ENCODE assay signal across 9 cellular contexts in the genomic region with DNA sequence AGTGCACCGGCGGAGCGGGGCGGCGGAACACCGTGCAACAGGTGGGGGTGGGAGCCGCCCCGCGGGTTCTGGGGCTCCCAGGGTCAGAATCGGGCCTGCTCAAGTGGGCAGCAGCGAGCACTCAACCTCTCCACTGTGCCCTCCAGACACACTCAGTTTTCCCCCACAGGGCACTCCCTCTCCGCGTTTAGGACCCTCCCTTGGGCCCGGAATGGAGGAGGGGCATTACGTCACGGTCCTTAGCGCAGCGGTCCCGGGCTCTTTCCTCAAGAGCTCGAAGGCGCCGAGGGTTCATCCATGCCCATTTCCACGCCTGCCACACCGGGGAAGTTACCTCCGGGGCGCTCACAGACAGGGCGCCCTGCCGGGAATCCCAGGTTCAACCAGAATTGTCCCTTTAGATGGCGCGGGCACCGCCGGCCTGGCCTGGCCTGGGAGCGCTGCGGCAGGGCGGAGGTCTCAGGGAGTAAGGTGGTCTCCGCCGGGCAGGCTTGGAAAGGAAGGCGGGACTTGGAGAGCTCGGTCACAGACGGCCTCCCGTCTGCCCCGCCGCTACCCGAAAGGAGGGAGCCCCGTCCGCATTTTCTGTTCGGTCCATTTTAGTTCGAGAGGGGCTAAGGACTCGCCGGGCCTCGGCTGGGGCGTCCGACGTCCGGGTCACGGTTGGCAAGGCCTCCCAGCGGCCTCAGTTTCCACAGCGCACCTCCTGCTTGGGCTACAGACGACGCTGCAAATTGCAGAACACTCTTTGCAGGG. TPM values are rescaled to one million over a fixed set of nuclear protein-coding genes. Genes with fewer than 3 reads are reported as not detected.
DNase-seq lines count a peak whose midpoint lies in the region; ATAC-seq, FAIRE-seq and TF ChIP-seq lines count a peak whose summit lies in the region.
"Had no signal": no experiment of that assay in that cellular context is flagged by ENCODE, and none has a peak within 500 bp of the region (broad histone marks: within the 10 kb centered on the region; RNA-seq: fewer than 3 reads in every experiment).

No MANE protein-coding gene starts in this region.

- H3K9ac ChIP-seq in H9 (ENCODE audit: extremely low read depth, insufficient read length, low read length) (no peak overlapping the region), skeletal muscle satellite cell (ENCODE audit: low read depth, low read length) (no peak overlapping the region)

- no peak overlapping the region for H2AK5ac ChIP-seq in H9 (ENCODE audit: insufficient read length, low read length)

- no peak for FAIRE-seq in GM12892 (lab: Jason Lieb, UNC)

- no peak overlapping the region for H4K8ac ChIP-seq in H9 (replicated peaks; ENCODE audit: insufficient read length, low read depth, low read length)

- H3K9me3 Mint-ChIP-seq in H9, result peaks cover 0 to 4% of the 10 kb centered on the region in 2 experiments; a peak in 2 of 5 replicates

- no peak overlapping the region for H2BK5ac ChIP-seq in H9 (ENCODE audit: insufficient read length, low read length)

- H3K4me1 Mint-ChIP-seq in H9, result peaks cover 45 to 50% of the 10 kb centered on the region in 2 experiments

- H3K27ac ChIP-seq in H9 (ENCODE audit: insufficient read length, low read depth, low read length) (no peak overlapping the region), WERI-Rb-1 (no peak overlapping the region)

- no peaks in the 10 kb centered on the region; a peak in 2 of 7 replicates for H3K36me3 Mint-ChIP-seq in H9 (ENCODE audit: insufficient read depth in 1 of 3, low read depth in 3 of 3)

- H3K4me2 ChIP-seq in H9 (ENCODE audit: insufficient read depth, insufficient read length, low read length), result peak overlapping the region; percentile 77
- H3K4me2 ChIP-seq in skeletal muscle satellite cell (ENCODE audit: low read length), result peak overlapping the region; percentile 87

- H2BK120ac ChIP-seq in H9 (ENCODE audit: low read depth, low read length, poor library complexity, severe bottlenecking), result no peak overlapping the region

- H2BK12ac ChIP-seq in H9 (ENCODE audit: insufficient read length, low read depth, low read length), result no peak overlapping the region

- H3K4ac ChIP-seq in H9 (ENCODE audit: low read depth, low read length), result no peak overlapping the region

- H3T11ph ChIP-seq in H9 (ENCODE audit: low read length), result no peak overlapping the region

- H3K18ac ChIP-seq in H9 (ENCODE audit: insufficient read length, low read depth, low read length), result no peak overlapping the region

- no peaks in the 10 kb centered on the region for H4K20me1 ChIP-seq in H9 (ENCODE audit: control insufficient read depth, insufficient read depth, insufficient read length)

- H3K9me3 ChIP-seq in H9 (ENCODE audit: control insufficient read depth, low read depth, low read length) (no peaks in the 10 kb centered on the region), WERI-Rb-1 (ENCODE audit: severe bottlenecking) (no peaks in the 10 kb centered on the region), skeletal muscle satellite cell (replicated peaks; ENCODE audit: low read length) (no peaks in the 10 kb centered on the region)

- H3K23me2 ChIP-seq in H9 (ENCODE audit: insufficient read length, low read depth, low read length, poor library complexity, severe bottlenecking), result peaks cover 18% of the 10 kb centered on the region

- H3K4me1 ChIP-seq in H9 (ENCODE audit: insufficient read depth, low read length) (peaks cover 7% of the 10 kb centered on the region; the same call in 1 of the 2 replicates), skeletal muscle satellite cell (ENCODE audit: control insufficient read depth, insufficient read depth, low read length) (peaks cover 9% of the 10 kb centered on the region)

- ATAC-seq in GM19395 (IDR thresholded peaks at IDR 0.05; ENCODE audit: unreplicated experiment) (no peak), HG03342 (IDR thresholded peaks at IDR 0.05; ENCODE audit: unreplicated experiment) (no peak)

- no peak overlapping the region for H3K14ac ChIP-seq in H9 (ENCODE audit: insufficient read depth, low read length)

- H3K4me3 ChIP-seq in WERI-Rb-1 (ENCODE audit: low read depth, low read length) (peak overlapping the region; percentile 42), iPS-11a (ENCODE audit: low read depth, low read length) (peak overlapping the region; percentile 33), skeletal muscle satellite cell (ENCODE audit: low read length) (no peak overlapping the region)

- WGBS in H9 (ENCODE audit: extremely low coverage, insufficient read length, low lambda C conversion rate), result no CpG with 5 or more reads among the region's 60 CpGs

- H3K27me3 ChIP-seq in H9 (ENCODE audit: insufficient read depth, low read length), result peaks cover 79% of the 10 kb centered on the region
- peaks cover 43% of the 10 kb centered on the region for H3K27me3 ChIP-seq in WERI-Rb-1 (ENCODE audit: insufficient read depth, low read depth, severe bottlenecking)
- H3K27me3 ChIP-seq in skeletal muscle satellite cell (ENCODE audit: control insufficient read depth, insufficient read depth, low read length), result peaks cover 31% of the 10 kb centered on the region

- H3K4me3 Mint-ChIP-seq in H9, result peak overlapping the region; percentile 52 to 75

- H3K36me3 ChIP-seq in WERI-Rb-1, result no peaks in the 10 kb centered on the region
- no peaks in the 10 kb centered on the region for H3K36me3 ChIP-seq in skeletal muscle satellite cell (ENCODE audit: insufficient read depth, low read length)

- no peak overlapping the region for H4K5ac ChIP-seq in H9 (ENCODE audit: insufficient read length, low read depth, low read length)

- no peak overlapping the region for H2BK15ac ChIP-seq in H9 (ENCODE audit: low read depth, low read length)

- H4K91ac ChIP-seq in H9 (ENCODE audit: insufficient read length, low read depth, low read length), result no peak overlapping the region

- TF ChIP-seq CTCF in H9 (conservative IDR thresholded peaks at IDR 0.05) (no peak), WERI-Rb-1 (IDR thresholded peaks at IDR 0.05; ENCODE audit: low read depth, low read length) (no peak)

- H3K27ac Mint-ChIP-seq in H9, result no peak overlapping the region

- H3K56ac ChIP-seq in H9 (ENCODE audit: insufficient read length, low read depth, low read length), result no peak overlapping the region

- no peak overlapping the region for H2AFZ ChIP-seq in H9 (ENCODE audit: low read length)

- no peaks in the 10 kb centered on the region for H3K79me2 ChIP-seq in H9 (ENCODE audit: insufficient read depth, low read length)

- no peak overlapping the region for H3K23ac ChIP-seq in H9 (ENCODE audit: insufficient read length, low read depth, low read length)

- TF ChIP-seq POLR2A in GM12892 (IDR thresholded peaks at IDR 0.05; ENCODE audit: low read depth, low read length), result no peak

- H2BK20ac ChIP-seq in H9 (ENCODE audit: low read depth, low read length, poor library complexity, severe bottlenecking), result no peak overlapping the region

- DNase-seq in H9 (no peak), WERI-Rb-1 (no peak), foreskin melanocyte (no peak), GM12892 (ENCODE audit: insufficient read length) (no peak)

- H3K27me3 Mint-ChIP-seq in H9 (ENCODE audit: low read depth), result peaks cover 93% of the 10 kb centered on the region

- H3K79me1 ChIP-seq in H9 (ENCODE audit: insufficient read depth, low read depth, low read length, poor library complexity, severe bottlenecking), result no peaks in the 10 kb centered on the region

RNA-seq across cellular contexts. Expression of a gene that starts 5.1 kb away (rescaled TPM):
- total RNA-seq in H9 (2021), result not detected in 2 replicates
- not detected in 2 replicates for total RNA-seq in skeletal muscle satellite cell (2012; rRNA removed)
- not detected for polyA plus RNA-seq in GM12892 (2012; ENCODE audit: missing spikeins)
- total RNA-seq: ureter had no signal

RNA-seq across cellular contexts. Expression of a gene that starts 9.5 kb away (rescaled TPM):
- 0.13 TPM in 2 replicates for total RNA-seq in H9 (2021)
- total RNA-seq in skeletal muscle satellite cell (2012; rRNA removed), result under 0.01 TPM in 1 of 2 replicates, not detected in the other
- not detected for polyA plus RNA-seq in GM12892 (2012; ENCODE audit: missing spikeins)
